Comparison of ENCODE assay signal across 9 cellular contexts in genomic region chr16:27221576-27222498, GRCh38. TPM values are rescaled to one million over a fixed set of nuclear protein-coding genes. Genes with fewer than 3 reads are reported as not detected.
A peak's percentile ranks its signal among the peaks of the same experiment; 100 is the strongest.
DNase-seq lines count a peak whose midpoint lies in the region; ATAC-seq and TF ChIP-seq lines count a peak whose summit lies in the region.
"Had no signal": no experiment of that assay in that cellular context is flagged by ENCODE, and none has a peak within 500 bp of the region (broad histone marks: within the 10 kb centered on the region; RNA-seq: fewer than 3 reads in every experiment).

No MANE protein-coding gene starts in this region.

- H3K36me3 Mint-ChIP-seq in CD4-positive, CD25-positive, alpha-beta regulatory T cell, result peaks cover 12% of the 10 kb centered on the region

- no peaks in the 10 kb centered on the region for H3K79me2 ChIP-seq in PC-9 (ENCODE audit: low read depth)

- no peak for DNase-seq in CD4-positive, CD25-positive, alpha-beta regulatory T cell
- DNase-seq in PC-9, result no peak
- no peak for DNase-seq in prostate gland (ENCODE audit: low spot score)
- DNase-seq in iPS-NIHi7 (ENCODE audit: extremely low spot score), result no peak
- DNase-seq: NCI-H510A treated with DMSO at 0.1 percent for 48 hours had no signal

- no peaks in the 10 kb centered on the region for H3K27me3 ChIP-seq in CD4-positive, CD25-positive, alpha-beta regulatory T cell (ENCODE audit: control insufficient read depth, insufficient read depth, low read length)
- H3K27me3 ChIP-seq in PC-9 (ENCODE audit: insufficient read depth, low read depth) (no peaks in the 10 kb centered on the region), gastroesophageal sphincter (no peaks in the 10 kb centered on the region), prostate gland (replicated peaks; ENCODE audit: insufficient read depth) (no peaks in the 10 kb centered on the region)

- no peak overlapping the region for H2AFZ ChIP-seq in PC-9

- H3K9me3 ChIP-seq in CD4-positive, CD25-positive, alpha-beta regulatory T cell (ENCODE audit: control insufficient read depth in 2 of 2, low read length in 2 of 2), result no peaks in the 10 kb centered on the region
- H3K9me3 ChIP-seq in PC-9 (ENCODE audit: insufficient read depth, low read depth) (no peaks in the 10 kb centered on the region), gastroesophageal sphincter (no peaks in the 10 kb centered on the region), prostate gland (no peaks in the 10 kb centered on the region)

- peaks cover 36% of the 10 kb centered on the region for H3K36me3 ChIP-seq in CD4-positive, CD25-positive, alpha-beta regulatory T cell (ENCODE audit: control insufficient read depth, insufficient read depth, low read length)
- H3K36me3 ChIP-seq in PC-9 (ENCODE audit: low read depth), result no peaks in the 10 kb centered on the region
- H3K36me3 ChIP-seq in gastroesophageal sphincter, result peaks cover 0 to 55% of the 10 kb centered on the region in 2 donors
- no peaks in the 10 kb centered on the region for H3K36me3 ChIP-seq in prostate gland

- peak overlapping the region in 1 of 3 donors; percentile 25 for H3K27ac Mint-ChIP-seq in CD4-positive, CD25-positive, alpha-beta regulatory T cell

- no peak overlapping the region for H3K4me3 Mint-ChIP-seq in CD4-positive, CD25-positive, alpha-beta regulatory T cell

- 82 to 100% methylated on average over 1 to 2 of the region's 14 CpGs for WGBS in gastroesophageal sphincter (ENCODE audit: low coverage in 1 of 2), 2 donors
- WGBS in prostate gland, result 74% methylated on average over 14 of the region's 14 CpGs

- no peak for TF ChIP-seq CTCF in PC-9 (conservative IDR thresholded peaks at IDR 0.05)
- TF ChIP-seq CTCF in gastroesophageal sphincter (IDR thresholded peaks at IDR 0.05), result no peak
- no peak for TF ChIP-seq CTCF in prostate gland (IDR thresholded peaks at IDR 0.05)

- H3K9me3 Mint-ChIP-seq in CD4-positive, CD25-positive, alpha-beta regulatory T cell, result peaks cover 0 to 1% (median 0%) of the 10 kb centered on the region in 7 donors

- H3K9me2 ChIP-seq in PC-9 (ENCODE audit: insufficient read depth), result no peaks in the 10 kb centered on the region

- H3K4me1 Mint-ChIP-seq in CD4-positive, CD25-positive, alpha-beta regulatory T cell, result peaks cover 0 to 14% (median 0%) of the 10 kb centered on the region in 4 donors

- H3K4me2 ChIP-seq in PC-9, result no peak overlapping the region

- POLR2A ChIA-PET in PC-9 (lab: Charles Lee; ENCODE audit: unreplicated experiment), result no interaction called here

- CTCF ChIA-PET in PC-9 (lab: Charles Lee), result interaction anchor here (0.6 kb wide), 1 partner anchor 57 kb away, joined by 3 read pairs; no protein-coding TSS in a partner anchor

- intact Hi-C loops in PC-9 (cut with micrococcal nuclease; ENCODE audit: unreplicated experiment) (no loop called here), prostate gland (cut with DNase I) (no loop called here)

- H4K20me1 ChIP-seq in PC-9 (ENCODE audit: insufficient read depth), result no peaks in the 10 kb centered on the region

- no peak for TF ChIP-seq EP300 in gastroesophageal sphincter (IDR thresholded peaks at IDR 0.05)

- TSS peak; percentile 27 for BruUV-seq in PC-9 (replicated peaks; lab: Mats Ljungman, UMichigan)

- no peak for ATAC-seq in CD4-positive, CD25-positive, alpha-beta regulatory T cell (ENCODE audit: low read depth in 2 of 2)
- peak; percentile 77 for ATAC-seq in gastroesophageal sphincter
- no peak for ATAC-seq in GM18907 (IDR thresholded peaks at IDR 0.05; ENCODE audit: unreplicated experiment)
- no peak for ATAC-seq in HG02798 (IDR thresholded peaks at IDR 0.05; ENCODE audit: poor library complexity, unreplicated experiment)
- ATAC-seq in HG02588 (IDR thresholded peaks at IDR 0.05; ENCODE audit: unreplicated experiment), result no peak

- H3K4me1 ChIP-seq in CD4-positive, CD25-positive, alpha-beta regulatory T cell (ENCODE audit: control insufficient read depth, insufficient read depth, low read length, poor library complexity, severe bottlenecking), result no peaks in the 10 kb centered on the region
- no peaks in the 10 kb centered on the region for H3K4me1 ChIP-seq in PC-9 (replicated peaks; ENCODE audit: insufficient read depth)
- peaks cover 0 to 28% (median 0%) of the 10 kb centered on the region in 3 donors for H3K4me1 ChIP-seq in gastroesophageal sphincter
- peaks cover 6% of the 10 kb centered on the region for H3K4me1 ChIP-seq in prostate gland (replicated peaks)

- TF ChIP-seq POLR2A in gastroesophageal sphincter (IDR thresholded peaks at IDR 0.05) (no peak), prostate gland (IDR thresholded peaks at IDR 0.05) (no peak)

- no peak overlapping the region for H3K4me3 ChIP-seq in CD4-positive, CD25-positive, alpha-beta regulatory T cell (ENCODE audit: low read depth, low read length)
- H3K4me3 ChIP-seq in PC-9, result no peak overlapping the region
- H3K4me3 ChIP-seq in gastroesophageal sphincter, result peak overlapping the region in 1 of 2 donors; percentile 7
- no peak overlapping the region for H3K4me3 ChIP-seq in prostate gland

- H3K27me3 Mint-ChIP-seq in CD4-positive, CD25-positive, alpha-beta regulatory T cell, result no peaks in the 10 kb centered on the region

- H3F3A ChIP-seq in PC-9 (ENCODE audit: insufficient read depth, low read depth), result no peaks in the 10 kb centered on the region

- H3K27ac ChIP-seq in CD4-positive, CD25-positive, alpha-beta regulatory T cell (ENCODE audit: insufficient read depth, low read length, poor library complexity, severe bottlenecking), result peak overlapping the region; percentile 20
- H3K27ac ChIP-seq in PC-9, result no peak overlapping the region
- H3K27ac ChIP-seq in gastroesophageal sphincter, result peak overlapping the region; percentile 62 to 87 (median 82)
- H3K27ac ChIP-seq in prostate gland, result peak overlapping the region; percentile 34 to 43

RNA-seq across cellular contexts. Expression of gene KDM8, which starts 18.5 kb away (rescaled TPM):
- 14.7 TPM for total RNA-seq in CD4-positive, CD25-positive, alpha-beta regulatory T cell
- 1 to 10 TPM; 2.8 to 8.8 (median 4.3) TPM for polyA plus RNA-seq in CD4-positive, CD25-positive, alpha-beta regulatory T cell
- total RNA-seq in PC-9 (2021) (5.1 and 7.2 TPM in 2 replicates), gastroesophageal sphincter (10 to 100 TPM in 1 of 4 donors, 1 to 10 TPM in 3; 1.9 to 12.0 (median 4.0) TPM), prostate gland (10 to 100 TPM in 1 of 2 donors, 1 to 10 TPM in 1; 5.6 to 15.3 TPM)

RNA-seq across cellular contexts. Expression of gene NSMCE1, which starts 46.7 kb away (rescaled TPM):
- total RNA-seq in CD4-positive, CD25-positive, alpha-beta regulatory T cell, result 40.0 TPM
- 100 to 1,000 TPM; 128 to 156 (median 138) TPM for polyA plus RNA-seq in CD4-positive, CD25-positive, alpha-beta regulatory T cell
- total RNA-seq in PC-9 (2021), result 114 and 121 TPM in 2 replicates
- 10 to 100 TPM; 48.4 to 66.0 (median 63.3) TPM for total RNA-seq in gastroesophageal sphincter
- 10 to 100 TPM; 55.4 to 71.7 TPM for total RNA-seq in prostate gland
